ENCODE assay signal across 19 cellular contexts in the genomic region with DNA sequence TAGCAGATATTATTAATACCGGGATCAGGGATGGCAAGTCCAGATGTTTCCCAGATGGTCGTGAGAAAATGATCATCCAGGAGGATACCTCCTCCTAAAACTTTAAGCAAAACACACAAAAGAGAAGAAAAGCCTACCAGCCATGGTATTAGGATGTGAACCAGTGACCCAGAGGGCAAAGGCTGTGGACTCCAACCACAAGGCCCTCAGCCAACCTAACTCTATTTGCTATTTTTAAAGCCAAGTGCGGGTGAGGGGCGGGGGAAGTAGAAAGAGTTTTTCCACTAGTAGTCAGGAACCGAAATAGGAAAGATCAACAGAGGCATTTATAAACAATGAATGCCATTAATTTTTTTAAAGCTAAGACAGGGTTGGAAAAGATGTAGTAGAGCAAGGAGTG.
DNase-seq lines count a peak whose midpoint lies in the region; ATAC-seq, FAIRE-seq and TF ChIP-seq lines count a peak whose summit lies in the region.
"Had no signal": no experiment of that assay in that cellular context is flagged by ENCODE, and none has a peak within 500 bp of the region (broad histone marks: within the 10 kb centered on the region; RNA-seq: fewer than 3 reads in every experiment).

No MANE protein-coding gene starts in this region.

- H4K91ac ChIP-seq in mesenchymal stem cell (ENCODE audit: low read length): no peak overlapping the region

- no peaks in the 10 kb centered on the region for H3K9me3 ChIP-seq in mesenchymal stem cell (ENCODE audit: control insufficient read depth, low read length)
- H3K9me3 ChIP-seq in T-helper 17 cell (ENCODE audit: control insufficient read depth, low read length, poor library complexity, severe bottlenecking): no peaks in the 10 kb centered on the region
- H3K9me3 ChIP-seq: BE2C had no signal

- H3K79me1 ChIP-seq in mesenchymal stem cell (replicated peaks; ENCODE audit: low read length, poor library complexity, severe bottlenecking): peaks cover 2% of the 10 kb centered on the region

- no peak overlapping the region for H4K8ac ChIP-seq in mesenchymal stem cell (ENCODE audit: low read length)

- no peak overlapping the region for H3K4me2 ChIP-seq in mesenchymal stem cell (ENCODE audit: low read length, poor library complexity, severe bottlenecking)

- TF ChIP-seq CTCF in bronchial epithelial cell (IDR thresholded peaks at IDR 0.05; ENCODE audit: insufficient read depth, low read length, severe bottlenecking): no peak

- WGBS in mesenchymal stem cell: 57% methylated on average over 4 of the region's 5 CpGs

- H3K18ac ChIP-seq in mesenchymal stem cell (ENCODE audit: low read depth in 1 of 2, low read length in 2 of 2): no peak overlapping the region

- DNase-seq in left ventricle myocardium superior (no peak), Right ventricle myocardium inferior (ENCODE audit: missing footprints) (no peak), bronchial epithelial cell (ENCODE audit: low read depth) (no peak), mesenchymal stem cell (peak; percentile 3), T-helper 17 cell (no peak)
- no peak for DNase-seq in activated T-cell treated with anti-CD3 and anti-CD28 coated beads, Interleukin-2, amount 50 U/mL, for 72 hours
- DNase-seq in activated T-cell treated with anti-CD3 and anti-CD28 coated beads, Interleukin-2, amount 50 U/mL, for 1 hour: no peak
- DNase-seq: BE2C, DMS53, EL, GF-D8, HFFc6, Karpas-422, NCI-H1417 treated with DMSO at 0.1 percent for 48 hours, NCI-H187, NCI-H446 treated with DMSO at 0.1 percent for 48 hours, NCI-H526 treated with DMSO at 0.1 percent for 48 hours, SHP77 had no signal

- peaks cover 6% of the 10 kb centered on the region for H3K27me3 Mint-ChIP-seq in activated T-cell treated with anti-CD3 and anti-CD28 coated beads, Interleukin-2, amount 50 U/mL, for 72 hours (ENCODE audit: low read depth)
- no peaks in the 10 kb centered on the region for H3K27me3 Mint-ChIP-seq in T-helper 17 cell

- no peak overlapping the region for H3K23ac ChIP-seq in mesenchymal stem cell (ENCODE audit: low read length in 2 of 2)

- no peaks in the 10 kb centered on the region for H3K36me3 Mint-ChIP-seq in activated T-cell treated with anti-CD3 and anti-CD28 coated beads, Interleukin-2, amount 50 U/mL, for 72 hours (ENCODE audit: insufficient read depth in 2 of 2)
- H3K36me3 Mint-ChIP-seq in T-helper 17 cell (ENCODE audit: low read depth): peaks cover 2% of the 10 kb centered on the region

- H3K4me3 ChIP-seq in bronchial epithelial cell (ENCODE audit: low read depth, low read length) (no peak overlapping the region), mesenchymal stem cell (ENCODE audit: insufficient read depth in 1 of 2, low read depth in 1 of 2, low read length in 2 of 2) (no peak overlapping the region)

- no peak overlapping the region for H2BK120ac ChIP-seq in mesenchymal stem cell (ENCODE audit: low read depth, low read length)

- no peak overlapping the region for H2AK5ac ChIP-seq in mesenchymal stem cell (ENCODE audit: low read length, severe bottlenecking)

- H3K36me3 ChIP-seq in bronchial epithelial cell (ENCODE audit: control insufficient read depth, insufficient read depth, low read length) (no peaks in the 10 kb centered on the region), mesenchymal stem cell (ENCODE audit: control insufficient read depth in 1 of 2, insufficient read depth in 2 of 2, low read depth in 1 of 2, low read length in 2 of 2) (peaks cover 0 to 8% of the 10 kb centered on the region in 2 experiments)

- H3K4me1 ChIP-seq in mesenchymal stem cell (ENCODE audit: control insufficient read depth, insufficient read depth, low read depth, low read length): no peaks in the 10 kb centered on the region
- H3K4me1 ChIP-seq: BE2C had no signal

- no peak overlapping the region for H3K9ac ChIP-seq in mesenchymal stem cell (ENCODE audit: low read length)

- H3K4ac ChIP-seq in mesenchymal stem cell (ENCODE audit: low read depth in 1 of 2, low read length in 2 of 2): no peak overlapping the region

- H2BK12ac ChIP-seq in mesenchymal stem cell (ENCODE audit: low read length in 2 of 2): no peak overlapping the region

- H3K9me3 Mint-ChIP-seq in activated T-cell treated with anti-CD3 and anti-CD28 coated beads, Interleukin-2, amount 50 U/mL, for 72 hours: peaks cover 2% of the 10 kb centered on the region in 2 donors
- H3K9me3 Mint-ChIP-seq: HFFc6 had no signal

- H2BK15ac ChIP-seq in mesenchymal stem cell (ENCODE audit: low read depth, poor library complexity, severe bottlenecking): no peak overlapping the region

- H3K4me3 Mint-ChIP-seq in activated T-cell treated with anti-CD3 and anti-CD28 coated beads, Interleukin-2, amount 50 U/mL, for 72 hours: no peak overlapping the region
- no peak overlapping the region for H3K4me3 Mint-ChIP-seq in T-helper 17 cell
- H3K4me3 Mint-ChIP-seq: HFFc6 had no signal

- FAIRE-seq in bronchial epithelial cell (lab: Jason Lieb, UNC): peak; percentile 32
- FAIRE-seq: A204.1 had no signal

- intact Hi-C loops in left ventricle myocardium superior (cut with micrococcal nuclease) (no loop called here), Right ventricle myocardium inferior (cut with DNase I) (no loop called here)

- ATAC-seq in left ventricle myocardium superior (peak; percentile 43), Right ventricle myocardium inferior (no peak), T-helper 17 cell (no peak)
- no peak for ATAC-seq in activated T-cell treated with anti-CD3 and anti-CD28 coated beads, Interleukin-2, amount 50 U/mL, for 72 hours (replicated peaks in 1 of 2)

- no peak overlapping the region for H3K27ac ChIP-seq in mesenchymal stem cell (ENCODE audit: low read length, poor library complexity, severe bottlenecking)

- no peak overlapping the region for H3K27ac Mint-ChIP-seq in activated T-cell treated with anti-CD3 and anti-CD28 coated beads, Interleukin-2, amount 50 U/mL, for 72 hours
- no peak overlapping the region for H3K27ac Mint-ChIP-seq in T-helper 17 cell
- H3K27ac Mint-ChIP-seq: HFFc6 had no signal

- no peaks in the 10 kb centered on the region for H3K4me1 Mint-ChIP-seq in activated T-cell treated with anti-CD3 and anti-CD28 coated beads, Interleukin-2, amount 50 U/mL, for 72 hours (ENCODE audit: low read depth)
- H3K4me1 Mint-ChIP-seq in T-helper 17 cell: no peaks in the 10 kb centered on the region

- H3K14ac ChIP-seq in mesenchymal stem cell (ENCODE audit: low read length in 2 of 2): no peak overlapping the region

- H2BK5ac ChIP-seq in mesenchymal stem cell (ENCODE audit: low read depth, low read length, poor library complexity, severe bottlenecking): no peak overlapping the region

- no peaks in the 10 kb centered on the region for H3K27me3 ChIP-seq in bronchial epithelial cell (ENCODE audit: control insufficient read depth, insufficient read depth, low read length)
- H3K27me3 ChIP-seq in mesenchymal stem cell (ENCODE audit: control insufficient read depth in 1 of 2, insufficient read depth in 1 of 2, low read length in 2 of 2): no peaks in the 10 kb centered on the region
- H3K27me3 ChIP-seq: BE2C had no signal

- no peak overlapping the region for H2AFZ ChIP-seq in mesenchymal stem cell (ENCODE audit: low read depth, low read length)
